In the genomic region with DNA sequence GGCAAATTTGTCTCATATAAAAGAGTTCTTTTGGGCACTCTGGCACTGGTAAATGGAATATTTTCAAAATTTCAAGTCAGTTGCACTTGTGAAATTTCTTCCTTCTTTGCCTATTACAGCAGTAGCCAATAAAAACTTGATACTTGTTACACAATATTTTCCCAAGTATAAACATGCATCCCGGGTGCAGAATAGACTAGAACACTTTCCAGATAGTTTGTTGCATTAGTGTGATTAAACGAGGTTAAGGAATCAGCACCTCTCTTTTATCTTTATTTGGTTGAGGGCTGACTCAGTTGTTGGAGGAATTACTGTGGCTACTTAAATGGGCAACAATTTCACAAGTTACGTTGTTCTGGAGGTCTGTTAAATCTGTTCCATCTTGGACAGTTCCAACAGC, we compare ENCODE assay signal across 21 cellular contexts.
DNase-seq lines count a peak whose midpoint lies in the region; ATAC-seq and TF ChIP-seq lines count a peak whose summit lies in the region.
"Had no signal": no experiment of that assay in that cellular context is flagged by ENCODE, and none has a peak within 500 bp of the region (broad histone marks: within the 10 kb centered on the region; RNA-seq: fewer than 3 reads in every experiment).

No MANE protein-coding gene starts in this region.

- DNase-seq in Right ventricle myocardium inferior (ENCODE audit: missing footprints) (no peak), cardiac septum (ENCODE audit: low spot score) (no peak), cardiac fibroblast (ENCODE audit: low read depth in 2 of 2) (peak; percentile 23 to 52), left cardiac atrium (no peak), aorta (no peak), NCI-H1048 (lab: John Stamatoyannopoulos, UW) (no peak), SIG-M5 (lab: John Stamatoyannopoulos, UW) (no peak)
- DNase-seq: activated CD4-positive, alpha-beta T cell treated with anti-CD3 and anti-CD28 coated beads, Interleukin-2, amount 50 U/mL, for 48 hours; activated CD4-positive, CD25-positive, alpha-beta regulatory T cell; activated naive CD8-positive, alpha-beta T cell treated with anti-CD3 and anti-CD28 coated beads for 36 hours; DND-41; naive thymus-derived CD4-positive, alpha-beta T cell; NCI-H1436; NCI-H526; RPMI8226; stimulated activated naive CD8-positive, alpha-beta T cell treated with anti-CD3 and anti-CD28 coated beads, Interleukin-15, amount 100 ng/mL, for 72 hours; transverse colon had no signal

- no peaks in the 10 kb centered on the region for H3K27me3 ChIP-seq in aorta (ENCODE audit: control insufficient read depth in 1 of 2, insufficient read depth in 2 of 2, low read length in 1 of 2)
- H3K27me3 ChIP-seq: BLaER1 treated with 17β-estradiol and CSF1 and Interleukin-3, amounts not matched to agents 10 nM and 100 nM; cardiac muscle cell; transverse colon had no signal

- H3K9me3 ChIP-seq in aorta (ENCODE audit: control insufficient read depth, low read length) = no peaks in the 10 kb centered on the region
- H3K9me3 ChIP-seq: BLaER1 treated with 17β-estradiol and CSF1 and Interleukin-3, amounts not matched to agents 10 nM and 100 nM; transverse colon had no signal

- H3K4me1 ChIP-seq in aorta (ENCODE audit: control insufficient read depth in 1 of 2, insufficient read depth in 2 of 2, low read length in 2 of 2) = peaks cover 0 to 2% of the 10 kb centered on the region in 2 donors

- TF ChIP-seq CTCF in cardiac fibroblast (IDR thresholded peaks at IDR 0.05; ENCODE audit: low read depth, low read length) = no peak

- H3K36me3 ChIP-seq in aorta (ENCODE audit: control insufficient read depth in 1 of 2, insufficient read depth in 2 of 2, low read length in 1 of 2) = no peaks in the 10 kb centered on the region
- H3K36me3 ChIP-seq: cardiac muscle cell, transverse colon had no signal

- H3K4me3 ChIP-seq in cardiac fibroblast (replicated peaks in 1 of 2; ENCODE audit: low read depth in 2 of 2, low read length in 2 of 2) (no peak overlapping the region), aorta (ENCODE audit: low read length in 2 of 2) (no peak overlapping the region)
- H3K4me3 ChIP-seq: BLaER1 treated with 17β-estradiol and CSF1 and Interleukin-3, amounts not matched to agents 10 nM and 100 nM; cardiac muscle cell; transverse colon had no signal

- WGBS in aorta, 2 donors = 4 to 9% methylated on average over 3 of the region's 3 CpGs

- no peak overlapping the region for H3K27ac ChIP-seq in aorta (ENCODE audit: low read depth in 1 of 2, low read length in 2 of 2)
- H3K27ac ChIP-seq: BLaER1 treated with 17β-estradiol and CSF1 and Interleukin-3, amounts not matched to agents 10 nM and 100 nM; cardiac muscle cell; HL-60; transverse colon had no signal

- peak; percentile 76 for ATAC-seq in Right ventricle myocardium inferior
- peak; percentile 34 to 72 for ATAC-seq in left cardiac atrium
- peak; percentile 65 for ATAC-seq in aorta (ENCODE audit: low FRiP score)
- ATAC-seq in HG02623 (IDR thresholded peaks at IDR 0.05; ENCODE audit: unreplicated experiment) = no peak
- ATAC-seq: naive thymus-derived CD4-positive, alpha-beta T cell; stimulated activated naive CD8-positive, alpha-beta T cell treated with anti-CD3 and anti-CD28 coated beads, Interleukin-15, amount 100 ng/mL, for 72 hours had no signal

- intact Hi-C loops in Right ventricle myocardium inferior (cut with DNase I) = no loop called here
- intact Hi-C loops in cardiac septum (cut with DNase I) = no loop called here
- intact Hi-C loops in left cardiac atrium (cut with DNase I) = no loop called here
- intact Hi-C loops in aorta (cut with DNase I) = no loop called here

Comparison
In these comparisons a context has a peak if more than half of its experiments do, and no peak if none do; other contexts are left out.
1. DNase-seq: peak in cardiac fibroblast (2 of 2); none in Right ventricle myocardium inferior (single experiment), cardiac septum (single experiment), left cardiac atrium (single experiment), aorta (0 of 2), NCI-H1048 (single experiment) and SIG-M5 (single experiment).